ENCODE assay signal across 12 cellular contexts in genomic region chr19:54420383-54421168, GRCh38. TPM values are rescaled to one million over a fixed set of nuclear protein-coding genes. Genes with fewer than 3 reads are reported as not detected.
A peak's percentile ranks its signal among the peaks of the same experiment; 100 is the strongest.
DNase-seq lines count a peak whose midpoint lies in the region; ATAC-seq and TF ChIP-seq lines count a peak whose summit lies in the region.
"Had no signal": no experiment of that assay in that cellular context is flagged by ENCODE, and none has a peak within 500 bp of the region (broad histone marks: within the 10 kb centered on the region; RNA-seq: fewer than 3 reads in every experiment).

No MANE protein-coding gene starts in this region.

- H3K36me3 ChIP-seq in mucosa of descending colon (ENCODE audit: low read depth) (no peaks in the 10 kb centered on the region), PC-3 (ENCODE audit: low read depth, low read length) (no peaks in the 10 kb centered on the region)

- peak; percentile 65 for ATAC-seq in Right ventricle myocardium inferior
- ATAC-seq in mucosa of descending colon = peak; percentile 12
- no peak for ATAC-seq in PC-3

- peaks cover 14% of the 10 kb centered on the region for H3K27me3 Mint-ChIP-seq in activated CD4-positive, alpha-beta T cell treated with anti-CD3 and anti-CD28 coated beads, Interleukin-2, amount 10 ng/mL, durations not matched to agents 24 days and 14 days

- no peaks in the 10 kb centered on the region for H3K36me3 Mint-ChIP-seq in activated CD4-positive, alpha-beta T cell treated with anti-CD3 and anti-CD28 coated beads, Interleukin-2, amount 10 ng/mL, durations not matched to agents 24 days and 14 days (ENCODE audit: low read depth)

- no peaks in the 10 kb centered on the region for H3K9me3 Mint-ChIP-seq in activated CD4-positive, alpha-beta T cell treated with anti-CD3 and anti-CD28 coated beads, Interleukin-2, amount 10 ng/mL, durations not matched to agents 24 days and 14 days

- H3K79me2 ChIP-seq in PC-3 (ENCODE audit: low read length) = no peaks in the 10 kb centered on the region

- no peak overlapping the region for H3K27ac ChIP-seq in PC-3 (ENCODE audit: low read length)

- H3K27ac Mint-ChIP-seq in activated CD4-positive, alpha-beta T cell treated with anti-CD3 and anti-CD28 coated beads, Interleukin-2, amount 10 ng/mL, durations not matched to agents 24 days and 14 days = no peak overlapping the region

- no peak overlapping the region for H3K9ac ChIP-seq in PC-3 (ENCODE audit: low read length)

- H3K27me3 ChIP-seq in PC-3 (ENCODE audit: low read length) = peaks cover 6% of the 10 kb centered on the region; the same call in 1 of the 2 replicates

- H4K20me1 ChIP-seq in PC-3 (ENCODE audit: low read length) = no peaks in the 10 kb centered on the region

- CTCF ChIA-PET in PC-3 (lab: Charles Lee) = interaction anchor here (0.6 kb wide), 1 partner anchor 9 kb away, joined by 4 read pairs; no protein-coding TSS in a partner anchor

- DNase-seq in Right ventricle myocardium inferior (ENCODE audit: missing footprints) = peak; percentile 73
- no peak for DNase-seq in cardiac septum (ENCODE audit: low spot score)
- DNase-seq in globus pallidus (ENCODE audit: low spot score) = peak; percentile 99
- no peak for DNase-seq in mucosa of descending colon
- no peak for DNase-seq in stimulated activated CD4-positive, alpha-beta T cell treated with anti-CD3 and anti-CD28 coated beads, Interleukin-4, amount 100 ng/mL, for 24 hours
- no peak for DNase-seq in activated CD4-positive, alpha-beta T cell treated with anti-CD3 and anti-CD28 coated beads, Interleukin-2, amount 10 ng/mL, durations not matched to agents 24 days and 14 days
- no peak for DNase-seq in T-helper 2 cell
- DNase-seq in PC-3 = no peak
- DNase-seq: activated CD8-positive, alpha-beta memory T cell treated with anti-CD3 and anti-CD28 coated beads for 24 hours; KG1; NCI-H510A had no signal

- H3K4me2 ChIP-seq in PC-3 (ENCODE audit: low read length) = no peak overlapping the region

- no peak overlapping the region for H3K4me3 Mint-ChIP-seq in activated CD4-positive, alpha-beta T cell treated with anti-CD3 and anti-CD28 coated beads, Interleukin-2, amount 10 ng/mL, durations not matched to agents 24 days and 14 days

- no peak overlapping the region for H3K4me3 ChIP-seq in mucosa of descending colon
- no peak overlapping the region for H3K4me3 ChIP-seq in PC-3 (ENCODE audit: low read length)

- H3K4me1 Mint-ChIP-seq in activated CD4-positive, alpha-beta T cell treated with anti-CD3 and anti-CD28 coated beads, Interleukin-2, amount 10 ng/mL, durations not matched to agents 24 days and 14 days = peaks cover 13% of the 10 kb centered on the region

- no peaks in the 10 kb centered on the region for H3K9me3 ChIP-seq in mucosa of descending colon
- no peaks in the 10 kb centered on the region for H3K9me3 ChIP-seq in PC-3 (ENCODE audit: low read length)

- H3K4me1 ChIP-seq in mucosa of descending colon (ENCODE audit: low read depth) (no peaks in the 10 kb centered on the region), PC-3 (ENCODE audit: insufficient read depth, low read length) (no peaks in the 10 kb centered on the region)

- no peaks in the 10 kb centered on the region for H3F3A ChIP-seq in PC-3 (ENCODE audit: low read length, unreplicated experiment)

- POLR2A ChIA-PET in PC-3 (lab: Charles Lee; ENCODE audit: unreplicated experiment) = interaction anchor here (0.6 kb wide), 1 partner anchor 45 kb away, joined by 13 read pairs; no protein-coding TSS in a partner anchor

- H2AFZ ChIP-seq in PC-3 (ENCODE audit: low read length) = no peak overlapping the region

- BruUV-seq in PC-3 (replicated peaks; lab: Mats Ljungman, UMichigan) = no TSS peak

- TF ChIP-seq CTCF in mucosa of descending colon (IDR thresholded peaks at IDR 0.05) (no peak), PC-3 (conservative IDR thresholded peaks at IDR 0.05; ENCODE audit: low read depth, low read length) (no peak)

- intact Hi-C loops in Right ventricle myocardium inferior (cut with DNase I) (no loop called here), cardiac septum (cut with DNase I) (no loop called here), mucosa of descending colon (cut with DNase I, micrococcal nuclease) (no loop called here), PC-3 (cut with micrococcal nuclease) (no loop called here)
- intact Hi-C loops in activated CD4-positive, alpha-beta T cell treated with anti-CD3 and anti-CD28 coated beads, Interleukin-2, amount 10 ng/mL, durations not matched to agents 24 days and 14 days (cut with micrococcal nuclease) = no loop called here

- H3K9me2 ChIP-seq in PC-3 (replicated peaks; ENCODE audit: low read length) = no peaks in the 10 kb centered on the region

RNA-seq across cellular contexts. Expression of gene TTYH1, which starts 5.3 kb away (rescaled TPM):
- total RNA-seq in Right ventricle myocardium inferior (2.8 TPM), cardiac septum (1.3 TPM), mucosa of descending colon (1 to 10 TPM in 2 of 3 donors, under 1 TPM in 1; 0.55 to 8.7 (median 1.3) TPM), PC-3 (2014; rRNA removed) (1.1 and 3.7 TPM in 2 replicates)
- total RNA-seq in activated CD4-positive, alpha-beta T cell treated with anti-CD3 and anti-CD28 coated beads, Interleukin-2, amount 10 ng/mL, durations not matched to agents 24 days and 14 days = 0.21 and 0.78 TPM in 2 replicates
- total RNA-seq: renal cortical epithelial cell had no signal

RNA-seq across cellular contexts. Expression of gene LENG8, which starts 28.4 kb away (rescaled TPM):
- total RNA-seq in Right ventricle myocardium inferior (59.0 TPM), cardiac septum (86.5 TPM), mucosa of descending colon (100 to 1,000 TPM; 157 to 214 (median 199) TPM), PC-3 (2014; rRNA removed) (55.5 and 65.8 TPM in 2 replicates)
- 202 and 214 TPM in 2 replicates for total RNA-seq in activated CD4-positive, alpha-beta T cell treated with anti-CD3 and anti-CD28 coated beads, Interleukin-2, amount 10 ng/mL, durations not matched to agents 24 days and 14 days

RNA-seq across cellular contexts. Expression of gene LENG9, which starts 43.0 kb away (rescaled TPM):
- total RNA-seq in Right ventricle myocardium inferior (1.8 TPM), cardiac septum (2.9 TPM), mucosa of descending colon (10 to 100 TPM in 2 of 3 donors, 1 to 10 TPM in 1; 9.2 to 21.6 (median 20.9) TPM), PC-3 (2014; rRNA removed) (7.1 and 12.6 TPM in 2 replicates)
- total RNA-seq in activated CD4-positive, alpha-beta T cell treated with anti-CD3 and anti-CD28 coated beads, Interleukin-2, amount 10 ng/mL, durations not matched to agents 24 days and 14 days = 8.2 and 8.3 TPM in 2 replicates

RNA-seq across cellular contexts. Expression of gene CDC42EP5, which starts 52.5 kb away (rescaled TPM):
- total RNA-seq in Right ventricle myocardium inferior (8.9 TPM), cardiac septum (14.2 TPM), mucosa of descending colon (100 to 1,000 TPM; 130 to 446 (median 319) TPM), PC-3 (2014; rRNA removed) (0.73 and 1.4 TPM in 2 replicates)
- total RNA-seq in activated CD4-positive, alpha-beta T cell treated with anti-CD3 and anti-CD28 coated beads, Interleukin-2, amount 10 ng/mL, durations not matched to agents 24 days and 14 days = 0.61 and 0.64 TPM in 2 replicates

RNA-seq across cellular contexts. Expression of gene LAIR1, which starts 55.8 kb away (rescaled TPM):
- 9.1 TPM for total RNA-seq in Right ventricle myocardium inferior
- 5.1 TPM for total RNA-seq in cardiac septum
- total RNA-seq in mucosa of descending colon = 10 to 100 TPM in 2 of 3 donors, 1 to 10 TPM in 1; 5.4 to 26.7 (median 17.1) TPM
- 5.9 and 7.7 TPM in 2 replicates for total RNA-seq in activated CD4-positive, alpha-beta T cell treated with anti-CD3 and anti-CD28 coated beads, Interleukin-2, amount 10 ng/mL, durations not matched to agents 24 days and 14 days
- total RNA-seq in PC-3 (2014; rRNA removed) = not detected in 2 replicates
- total RNA-seq: renal cortical epithelial cell had no signal

Comparison
In these comparisons a context has a peak if more than half of its experiments do, and no peak if none do; other contexts are left out.
1. DNase-seq: peak in Right ventricle myocardium inferior (single experiment) and globus pallidus (single experiment); none in cardiac septum (single experiment), mucosa of descending colon (0 of 3), stimulated activated CD4-positive, alpha-beta T cell treated with anti-CD3 and anti-CD28 coated beads, Interleukin-4, amount 100 ng/mL, for 24 hours (single experiment), activated CD4-positive, alpha-beta T cell treated with anti-CD3 and anti-CD28 coated beads, Interleukin-2, amount 10 ng/mL, durations not matched to agents 24 days and 14 days (single experiment), T-helper 2 cell (0 of 5) and PC-3 (single experiment).